15 cellular contexts compared by ENCODE assay signal in the genomic region with DNA sequence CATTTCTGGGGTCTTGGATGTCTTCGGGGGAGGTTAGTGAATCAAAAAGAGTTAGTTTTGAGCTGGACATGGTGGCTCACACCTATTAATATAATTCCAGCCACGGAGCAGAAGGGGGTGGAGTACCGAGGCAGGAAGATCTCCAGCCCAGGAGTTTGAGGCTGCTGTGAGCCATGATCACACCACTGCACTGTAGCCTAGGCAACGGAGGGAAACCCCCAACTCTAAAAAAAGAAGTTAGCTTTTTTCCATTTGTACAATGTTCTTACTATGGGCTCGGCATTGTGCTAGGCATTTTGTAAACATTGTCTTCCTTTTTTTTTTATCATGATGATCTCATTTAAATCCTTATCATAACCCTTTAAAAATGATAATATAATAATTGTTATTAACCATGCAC. TPM values are rescaled to one million over a fixed set of nuclear protein-coding genes. Genes with fewer than 3 reads are reported as not detected.
DNase-seq lines count a peak whose midpoint lies in the region; ATAC-seq and TF ChIP-seq lines count a peak whose summit lies in the region.
"Had no signal": no experiment of that assay in that cellular context is flagged by ENCODE, and none has a peak within 500 bp of the region (broad histone marks: within the 10 kb centered on the region; RNA-seq: fewer than 3 reads in every experiment).

No MANE protein-coding gene starts in this region.

- H3K9me3 ChIP-seq in Panc1 (ENCODE audit: control insufficient read depth, insufficient read depth, low read depth, low read length) (no peaks in the 10 kb centered on the region), WERI-Rb-1 (ENCODE audit: severe bottlenecking) (no peaks in the 10 kb centered on the region)
- H3K9me3 ChIP-seq: thoracic aorta had no signal

- no peaks in the 10 kb centered on the region for H3K27me3 ChIP-seq in Panc1 (ENCODE audit: control insufficient read depth, insufficient read depth, low read length)
- H3K27me3 ChIP-seq in WERI-Rb-1 (ENCODE audit: insufficient read depth, low read depth, severe bottlenecking) = no peaks in the 10 kb centered on the region

- no TSS peak for BruUV-seq in Panc1 (replicated peaks; lab: Mats Ljungman, UMichigan)

- TF ChIP-seq CTCF in Panc1 (IDR thresholded peaks at IDR 0.05) = no peak
- TF ChIP-seq CTCF in nephron (IDR thresholded peaks at IDR 0.05; ENCODE audit: unreplicated experiment in 3 of 3) = no peak
- TF ChIP-seq CTCF in WERI-Rb-1 (IDR thresholded peaks at IDR 0.05; ENCODE audit: low read depth, low read length) = no peak

- no peak overlapping the region for H3K27ac Mint-ChIP-seq in activated CD4-positive, alpha-beta T cell treated with anti-CD3 and anti-CD28 coated beads for 36 hours
- H3K27ac Mint-ChIP-seq in nephron = peak overlapping the region in 2 of 3 experiments; percentile 1 to 8

- CTCF ChIA-PET in activated CD4-positive, alpha-beta T cell treated with anti-CD3 and anti-CD28 coated beads for 36 hours (lab: Charles Lee) = interaction anchor here (0.6 to 1.1 kb wide), 4 partner anchors 15 to 509 kb away, joined by 3 to 4 read pairs (median 4); a partner anchor contains a TSS
- CTCF ChIA-PET in Panc1 (lab: Charles Lee) = interaction anchor here (0.7 to 1.5 kb wide), 5 partner anchors 9 to 135 kb away, joined by 3 to 4 read pairs (median 3); no protein-coding TSS in a partner anchor

- H3K9me3 Mint-ChIP-seq in activated CD4-positive, alpha-beta T cell treated with anti-CD3 and anti-CD28 coated beads for 36 hours (ENCODE audit: low read depth) = no peaks in the 10 kb centered on the region
- no peaks in the 10 kb centered on the region for H3K9me3 Mint-ChIP-seq in nephron

- peaks cover 3% of the 10 kb centered on the region for H3K27me3 Mint-ChIP-seq in activated CD4-positive, alpha-beta T cell treated with anti-CD3 and anti-CD28 coated beads for 36 hours
- H3K27me3 Mint-ChIP-seq in nephron (ENCODE audit: low read depth) = no peaks in the 10 kb centered on the region

- H3K4me1 ChIP-seq in Panc1 (ENCODE audit: control insufficient read depth, insufficient read depth, low read length) = peaks cover 13% of the 10 kb centered on the region

- no peak overlapping the region for H3K4me3 Mint-ChIP-seq in activated CD4-positive, alpha-beta T cell treated with anti-CD3 and anti-CD28 coated beads for 36 hours
- no peak overlapping the region for H3K4me3 Mint-ChIP-seq in nephron

- DNase-seq in activated CD4-positive, alpha-beta T cell treated with anti-CD3 and anti-CD28 coated beads for 36 hours = peak; percentile 50
- DNase-seq in activated CD4-positive, alpha-beta T cell treated with anti-CD3 and anti-CD28 coated beads for 1 hour = no peak
- DNase-seq in Panc1 (ENCODE audit: low read depth, low spot score) (no peak), NCI-H345 (lab: John Stamatoyannopoulos, UW) (no peak), WERI-Rb-1 (no peak)
- DNase-seq: activated CD8-positive, alpha-beta memory T cell treated with anti-CD3 and anti-CD28 coated beads for 24 hours; foreskin fibroblast; NCI-H2171; right cardiac atrium had no signal

- in situ Hi-C loops in Panc1 (cut with HindIII; ENCODE audit: low pct_unique_long_range_greater_than_20kb, low sequenced_read_pairs) = no loop called here

- intact Hi-C loops in activated CD4-positive, alpha-beta T cell treated with anti-CD3 and anti-CD28 coated beads for 36 hours (cut with DNase I, micrococcal nuclease) = loop anchor here in 1 of 2 experiments (10.0 kb wide), 1 partner anchor 82 kb away; no protein-coding TSS in a partner anchor
- intact Hi-C loops in Panc1 (cut with micrococcal nuclease; ENCODE audit: unreplicated experiment) = loop anchor here (5.0 kb wide), 1 partner anchor 44 kb away; a partner anchor contains a TSS

- no peaks in the 10 kb centered on the region for H3K36me3 ChIP-seq in Panc1 (ENCODE audit: control insufficient read depth, insufficient read depth, low read length)
- H3K36me3 ChIP-seq in WERI-Rb-1 = no peaks in the 10 kb centered on the region
- H3K36me3 ChIP-seq: thoracic aorta had no signal

- H3K4me1 Mint-ChIP-seq in activated CD4-positive, alpha-beta T cell treated with anti-CD3 and anti-CD28 coated beads for 36 hours = peaks cover 3% of the 10 kb centered on the region
- H3K4me1 Mint-ChIP-seq in nephron = no peaks in the 10 kb centered on the region

- H3K36me3 Mint-ChIP-seq in activated CD4-positive, alpha-beta T cell treated with anti-CD3 and anti-CD28 coated beads for 36 hours (ENCODE audit: low read depth) = no peaks in the 10 kb centered on the region
- no peaks in the 10 kb centered on the region for H3K36me3 Mint-ChIP-seq in nephron (ENCODE audit: low read depth)

- ATAC-seq in activated CD4-positive, alpha-beta T cell treated with anti-CD3 and anti-CD28 coated beads for 36 hours = peak; percentile 69
- ATAC-seq in Panc1 = 0 out of 2 replicates have a peak, but pooled peaks have one; percentile 34
- ATAC-seq: right cardiac atrium had no signal

- no peak overlapping the region for H3K4me3 ChIP-seq in Panc1 (ENCODE audit: low read depth in 2 of 2, low read length in 2 of 2)
- H3K4me3 ChIP-seq in WERI-Rb-1 (ENCODE audit: low read depth, low read length) = no peak overlapping the region
- H3K4me3 ChIP-seq: thoracic aorta had no signal

- POLR2A ChIA-PET in activated CD4-positive, alpha-beta T cell treated with anti-CD3 and anti-CD28 coated beads for 36 hours (lab: Charles Lee) = interaction anchor here (0.7 kb wide), 1 partner anchor 207 kb away, joined by 9 read pairs; no protein-coding TSS in a partner anchor
- POLR2A ChIA-PET in Panc1 (lab: Charles Lee) = interaction anchor here (0.5 to 0.8 kb wide), 2 partner anchors 20 to 38 kb away, joined by 4 read pairs; no protein-coding TSS in a partner anchor

- H3K27ac ChIP-seq in Panc1 (ENCODE audit: low read length) (0 out of 2 replicates have a peak overlapping the region, but pooled peaks have one; percentile 4), WERI-Rb-1 (no peak overlapping the region)
- H3K27ac ChIP-seq: 22Rv1, thoracic aorta had no signal

RNA-seq across cellular contexts. Expression of a gene that starts 8.3 kb away (rescaled TPM):
- total RNA-seq in activated CD4-positive, alpha-beta T cell treated with anti-CD3 and anti-CD28 coated beads for 36 hours = 10 to 100 TPM; 59.5 to 94.0 TPM
- 371 TPM for total RNA-seq in Panc1 (2021; ENCODE audit: unreplicated experiment)
- polyA plus RNA-seq in Panc1 (2012; ENCODE audit: insufficient read length) = 299 TPM

RNA-seq across cellular contexts. Expression of a gene that starts 15.5 kb away (rescaled TPM):
- not detected for total RNA-seq in activated CD4-positive, alpha-beta T cell treated with anti-CD3 and anti-CD28 coated beads for 36 hours
- total RNA-seq in Panc1 (2021; ENCODE audit: unreplicated experiment) = 0.77 TPM
- 1.6 TPM for polyA plus RNA-seq in Panc1 (2012; ENCODE audit: insufficient read length)
- total RNA-seq: MCF 10A; myocyte; right cardiac atrium; T-helper 1 cell treated with Interleukin-12 subunit alpha and Interleukin-12 subunit beta and Interleukin-4 antibody, amounts not matched to agents 30 ng/mL and 1 ng/mL, for 36 hours; thoracic aorta had no signal
- polyA plus RNA-seq: right cardiac atrium had no signal

RNA-seq across cellular contexts. Expression of a gene that starts 44.3 kb away (rescaled TPM):
- total RNA-seq in activated CD4-positive, alpha-beta T cell treated with anti-CD3 and anti-CD28 coated beads for 36 hours = under 1 TPM; 0.43 to 0.97 TPM
- 109 TPM for total RNA-seq in Panc1 (2021; ENCODE audit: unreplicated experiment)
- 33.0 TPM for polyA plus RNA-seq in Panc1 (2012; ENCODE audit: insufficient read length)
- total RNA-seq: right cardiac atrium had no signal
- polyA plus RNA-seq: right cardiac atrium had no signal

RNA-seq across cellular contexts. Expression of a gene that starts 44.7 kb away (rescaled TPM):
- total RNA-seq in activated CD4-positive, alpha-beta T cell treated with anti-CD3 and anti-CD28 coated beads for 36 hours = 100 to 1,000 TPM; 104 TPM
- total RNA-seq in Panc1 (2021; ENCODE audit: unreplicated experiment) = 223 TPM
- polyA plus RNA-seq in Panc1 (2012; ENCODE audit: insufficient read length) = 149 TPM

Comparison
In these comparisons a context has a peak if more than half of its experiments do, and no peak if none do; other contexts are left out.
1. RNA of a gene that starts 44.3 kb away (total RNA-seq): 109 TPM in Panc1 (single experiment); 0.43 to 0.97 TPM in activated CD4-positive, alpha-beta T cell treated with anti-CD3 and anti-CD28 coated beads for 36 hours; every median in the first group is over 10 times any median in the second.